19 cellular contexts compared by ENCODE assay signal in genomic region chr6:167658106-167658505, GRCh38.
DNase-seq lines count a peak whose midpoint lies in the region; ATAC-seq, FAIRE-seq and TF ChIP-seq lines count a peak whose summit lies in the region.
"Had no signal": no experiment of that assay in that cellular context is flagged by ENCODE, and none has a peak within 500 bp of the region (broad histone marks: within the 10 kb centered on the region; RNA-seq: fewer than 3 reads in every experiment).

No MANE protein-coding gene starts in this region.

- H3F3A ChIP-seq in neural progenitor cell (ENCODE audit: low read depth), result peaks cover 5% of the 10 kb centered on the region

- H2AFZ ChIP-seq in neural progenitor cell (replicated peaks), result no peak overlapping the region

- H3K36me3 ChIP-seq in neural progenitor cell, result no peaks in the 10 kb centered on the region
- H3K36me3 ChIP-seq: BLaER1 had no signal

- no peak overlapping the region for H3K27ac ChIP-seq in neural progenitor cell
- H3K27ac ChIP-seq: BLaER1 had no signal

- DNase-seq in activated naive CD4-positive, alpha-beta T cell treated with anti-CD3 and anti-CD28 coated beads, Interleukin-2, amount 50 U/mL, for 72 hours (ENCODE audit: low spot score in 2 of 2), result no peak
- DNase-seq in activated naive CD4-positive, alpha-beta T cell treated with anti-CD3 and anti-CD28 coated beads for 36 hours, result no peak
- DNase-seq in HT1080 (ENCODE audit: low read depth) (peak; percentile 44), RKO (ENCODE audit: low spot score) (peak; percentile 19), neural progenitor cell (ENCODE audit: low spot score) (no peak), type B pancreatic cell (ENCODE audit: extremely low spot score, unreplicated experiment) (no peak), NCI-H446 treated with DMSO at 0.1 percent for 48 hours (lab: John Stamatoyannopoulos, UW) (no peak), GM19239 (ENCODE audit: insufficient read length, low spot score) (no peak)
- DNase-seq: 8988T; CD4-positive, alpha-beta memory T cell; DMS153; DMS79; GDM1; GOT3; H7; HFFc6 had no signal

- no peaks in the 10 kb centered on the region for H4K20me1 ChIP-seq in neural progenitor cell (ENCODE audit: low read depth)
- H4K20me1 ChIP-seq: BLaER1 had no signal

- no peaks in the 10 kb centered on the region for H3K9me3 ChIP-seq in neural progenitor cell (ENCODE audit: low read depth)
- H3K9me3 ChIP-seq: BLaER1 had no signal

- no peak overlapping the region for H3K4me3 ChIP-seq in neural progenitor cell
- H3K4me3 ChIP-seq: BLaER1 had no signal

- H3K79me2 ChIP-seq in neural progenitor cell (ENCODE audit: low read depth), result no peaks in the 10 kb centered on the region

- H3K27me3 ChIP-seq in neural progenitor cell, result no peaks in the 10 kb centered on the region
- H3K27me3 ChIP-seq: BLaER1 had no signal

- H3K27ac Mint-ChIP-seq in activated naive CD4-positive, alpha-beta T cell treated with anti-CD3 and anti-CD28 coated beads, Interleukin-2, amount 50 U/mL, for 72 hours, result no peak overlapping the region
- no peak overlapping the region for H3K27ac Mint-ChIP-seq in activated naive CD4-positive, alpha-beta T cell treated with anti-CD3 and anti-CD28 coated beads for 36 hours
- peak overlapping the region; percentile 65 for H3K27ac Mint-ChIP-seq in neural progenitor cell
- no peak overlapping the region for H3K27ac Mint-ChIP-seq in type B pancreatic cell
- H3K27ac Mint-ChIP-seq: CD14-positive monocyte; CD4-positive, alpha-beta memory T cell; HFFc6 had no signal

- ATAC-seq in activated naive CD4-positive, alpha-beta T cell treated with anti-CD3 and anti-CD28 coated beads, Interleukin-2, amount 50 U/mL, for 72 hours, result peak; percentile 22 to 26
- ATAC-seq: HCT116 had no signal

- H3K27me3 Mint-ChIP-seq in activated naive CD4-positive, alpha-beta T cell treated with anti-CD3 and anti-CD28 coated beads for 36 hours (ENCODE audit: low read depth), result no peaks in the 10 kb centered on the region
- H3K27me3 Mint-ChIP-seq in neural progenitor cell (ENCODE audit: insufficient read depth, low read depth) (peaks cover 15% of the 10 kb centered on the region), type B pancreatic cell (no peaks in the 10 kb centered on the region)
- H3K27me3 Mint-ChIP-seq: CD4-positive, alpha-beta memory T cell had no signal

- H3K4me1 ChIP-seq in neural progenitor cell, result no peaks in the 10 kb centered on the region

- no peak overlapping the region for H3K4me2 ChIP-seq in neural progenitor cell
- H3K4me2 ChIP-seq: BLaER1 had no signal

- TF ChIP-seq CTCF in neural progenitor cell (IDR thresholded peaks at IDR 0.05), result no peak
- no peak for TF ChIP-seq CTCF in type B pancreatic cell (conservative IDR thresholded peaks at IDR 0.05)

- no peak overlapping the region for H3K9ac ChIP-seq in neural progenitor cell
- H3K9ac ChIP-seq: BLaER1 had no signal

- no peak for FAIRE-seq in GM19239 (lab: Jason Lieb, UNC)

- H3K4me1 Mint-ChIP-seq in activated naive CD4-positive, alpha-beta T cell treated with anti-CD3 and anti-CD28 coated beads for 36 hours (ENCODE audit: low read depth), result no peaks in the 10 kb centered on the region
- H3K4me1 Mint-ChIP-seq in neural progenitor cell, result peaks cover 35% of the 10 kb centered on the region
- H3K4me1 Mint-ChIP-seq in type B pancreatic cell (ENCODE audit: unreplicated experiment), result peaks cover 5% of the 10 kb centered on the region
- H3K4me1 Mint-ChIP-seq: CD14-positive monocyte; CD4-positive, alpha-beta memory T cell had no signal

- no peaks in the 10 kb centered on the region for H3K9me3 Mint-ChIP-seq in activated naive CD4-positive, alpha-beta T cell treated with anti-CD3 and anti-CD28 coated beads, Interleukin-2, amount 50 U/mL, for 72 hours
- H3K9me3 Mint-ChIP-seq in activated naive CD4-positive, alpha-beta T cell treated with anti-CD3 and anti-CD28 coated beads for 36 hours, result no peaks in the 10 kb centered on the region
- peaks cover 9% of the 10 kb centered on the region for H3K9me3 Mint-ChIP-seq in neural progenitor cell
- no peaks in the 10 kb centered on the region for H3K9me3 Mint-ChIP-seq in type B pancreatic cell

- no peak overlapping the region for H3K4me3 Mint-ChIP-seq in activated naive CD4-positive, alpha-beta T cell treated with anti-CD3 and anti-CD28 coated beads for 36 hours
- H3K4me3 Mint-ChIP-seq in neural progenitor cell (peak overlapping the region; percentile 7), type B pancreatic cell (no peak overlapping the region)
- H3K4me3 Mint-ChIP-seq: CD14-positive monocyte; CD4-positive, alpha-beta memory T cell; HFFc6 had no signal

- intact Hi-C loops in activated naive CD4-positive, alpha-beta T cell treated with anti-CD3 and anti-CD28 coated beads for 36 hours (cut with micrococcal nuclease), result no loop called here

- CTCF ChIA-PET in activated naive CD4-positive, alpha-beta T cell treated with anti-CD3 and anti-CD28 coated beads for 36 hours (lab: Charles Lee), result no interaction called here

- H3K36me3 Mint-ChIP-seq in activated naive CD4-positive, alpha-beta T cell treated with anti-CD3 and anti-CD28 coated beads, Interleukin-2, amount 50 U/mL, for 72 hours, result no peaks in the 10 kb centered on the region
- no peaks in the 10 kb centered on the region for H3K36me3 Mint-ChIP-seq in activated naive CD4-positive, alpha-beta T cell treated with anti-CD3 and anti-CD28 coated beads for 36 hours (ENCODE audit: low read depth)
- H3K36me3 Mint-ChIP-seq in neural progenitor cell (peaks cover 3% of the 10 kb centered on the region), type B pancreatic cell (no peaks in the 10 kb centered on the region)
- H3K36me3 Mint-ChIP-seq: CD14-positive monocyte; CD4-positive, alpha-beta memory T cell had no signal

Comparison
In these comparisons a context has a peak if more than half of its experiments do, and no peak if none do; other contexts are left out.
1. DNase-seq: peak in HT1080 (single experiment) and RKO (single experiment); none in activated naive CD4-positive, alpha-beta T cell treated with anti-CD3 and anti-CD28 coated beads, Interleukin-2, amount 50 U/mL, for 72 hours (0 of 2), activated naive CD4-positive, alpha-beta T cell treated with anti-CD3 and anti-CD28 coated beads for 36 hours (single experiment), neural progenitor cell (single experiment), type B pancreatic cell (single experiment), NCI-H446 treated with DMSO at 0.1 percent for 48 hours (single experiment) and GM19239 (single experiment).